In genomic region chr9:16046713-16047112, GRCh38 we compare ENCODE assay signal across 23 cellular contexts.
DNase-seq lines count a peak whose midpoint lies in the region; ATAC-seq, FAIRE-seq and TF ChIP-seq lines count a peak whose summit lies in the region.
"Had no signal": no experiment of that assay in that cellular context is flagged by ENCODE, and none has a peak within 500 bp of the region (broad histone marks: within the 10 kb centered on the region; RNA-seq: fewer than 3 reads in every experiment).

No MANE protein-coding gene starts in this region.

- in situ Hi-C loops in GM12878 (cut with MboI), result no loop called here
- in situ Hi-C loops in GM13977 (cut with MboI; ENCODE audit: low pct_unique_long_range_greater_than_20kb, low sequenced_read_pairs, unreplicated experiment), result no loop called here

- H3K4me2 ChIP-seq in GM12878 (ENCODE audit: control insufficient read depth, insufficient read depth), result no peak overlapping the region

- H3K36me3 ChIP-seq in GM12878 (ENCODE audit: control insufficient read depth in 2 of 2, insufficient read depth in 2 of 2, low read length in 1 of 2), result no peaks in the 10 kb centered on the region
- H3K36me3 ChIP-seq: Peyer's patch, SJCRH30 had no signal

- peaks cover 54% of the 10 kb centered on the region for H3K4me1 Mint-ChIP-seq in nephron progenitor cell
- H3K4me1 Mint-ChIP-seq: B cell, CD14-positive monocyte had no signal

- H3K27ac Mint-ChIP-seq in nephron progenitor cell, result peak overlapping the region; percentile 79
- H3K27ac Mint-ChIP-seq: B cell, CD14-positive monocyte had no signal

- peaks cover 6% of the 10 kb centered on the region for H3K9me3 Mint-ChIP-seq in nephron progenitor cell

- TF ChIP-seq EP300 in GM12878 (IDR thresholded peaks at IDR 0.05; ENCODE audit: borderline replicate concordance in 1 of 2, control insufficient read depth in 1 of 2, low read depth in 2 of 2, low read length in 2 of 2), result no peak

- H3K27ac ChIP-seq in GM12878 (ENCODE audit: control insufficient read depth, insufficient read depth), result no peak overlapping the region
- H3K27ac ChIP-seq: HL-60, Peyer's patch, SJCRH30 had no signal

- no peak overlapping the region for H3K4me3 ChIP-seq in GM12878
- H3K4me3 ChIP-seq: Peyer's patch, SJCRH30 had no signal

- no peak overlapping the region for H3K4me3 Mint-ChIP-seq in nephron progenitor cell
- H3K4me3 Mint-ChIP-seq: B cell, CD14-positive monocyte had no signal

- H3K36me3 Mint-ChIP-seq in nephron progenitor cell (ENCODE audit: low read depth), result no peaks in the 10 kb centered on the region
- H3K36me3 Mint-ChIP-seq: CD14-positive monocyte had no signal

- H3K9ac ChIP-seq in GM12878 (ENCODE audit: control insufficient read depth, insufficient read depth, low read length), result no peak overlapping the region

- CTCF ChIA-PET in GM12878 (lab: Yijun Ruan, JAX), result no interaction called here

- no peak overlapping the region for H2AFZ ChIP-seq in GM12878 (ENCODE audit: control insufficient read depth, low read depth, low read length)

- RAD21 ChIA-PET in GM12878 (lab: Charles Lee; ENCODE audit: unreplicated experiment), result no interaction called here

- no peak for FAIRE-seq in GM12878 (lab: Jason Lieb, UNC)
- FAIRE-seq: A204.1, D721Med had no signal

- no peaks in the 10 kb centered on the region; the same call in 1 of the 3 replicates for H3K9me3 ChIP-seq in GM12878 (replicated peaks; ENCODE audit: control insufficient read depth, insufficient read depth, low read length)
- H3K9me3 ChIP-seq: Peyer's patch, SJCRH30 had no signal

- SMC1A ChIA-PET in GM12878 (lab: Charles Lee; ENCODE audit: uncharacterized antibody, unreplicated experiment), result no interaction called here

- no peak for TF ChIP-seq RAD21 in GM12878 (IDR thresholded peaks at IDR 0.05; ENCODE audit: insufficient read depth, low read depth, low read length)

- DNase-seq in GM12878 (ENCODE audit: low read depth, low spot score) (no peak), nephron progenitor cell (no peak), superior temporal gyrus (ENCODE audit: extremely low spot score) (no peak), Right ventricle myocardium inferior (ENCODE audit: missing footprints) (no peak), GM13977 (ENCODE audit: low spot score) (no peak)
- DNase-seq: DMS53, GDM1, KG1, NCI-H1105, NCI-H146, NCI-H2029, NCI-H345, NCI-H524 treated with DMSO at 0.1 percent for 48 hours, NCI-H82, Peyer's patch, SJCRH30 had no signal

- no TSS peak for BruUV-seq in GM12878 (replicated peaks; lab: Mats Ljungman, UMichigan)

- H3K79me2 ChIP-seq in GM12878 (ENCODE audit: control insufficient read depth, insufficient read depth, low read length), result no peaks in the 10 kb centered on the region

- intact Hi-C loops in GM12878 (cut with micrococcal nuclease; ENCODE audit: unreplicated experiment), result no loop called here
- intact Hi-C loops in Right ventricle myocardium inferior (cut with DNase I), result no loop called here

- no peak for TF ChIP-seq POLR2A in GM12878 (IDR thresholded peaks at IDR 0.05; ENCODE audit: low read depth, low read length)

- H4K20me1 ChIP-seq in GM12878 (ENCODE audit: control insufficient read depth, insufficient read depth), result no peaks in the 10 kb centered on the region

- H3K27me3 Mint-ChIP-seq in nephron progenitor cell (ENCODE audit: low read depth, poor library complexity), result no peaks in the 10 kb centered on the region
- H3K27me3 Mint-ChIP-seq: B cell had no signal

- H3K27me3 ChIP-seq in GM12878 (replicated peaks in 1 of 2; ENCODE audit: control insufficient read depth in 2 of 2, insufficient read depth in 2 of 2, low read length in 1 of 2), result no peaks in the 10 kb centered on the region
- H3K27me3 ChIP-seq: Peyer's patch, SJCRH30 had no signal

- ATAC-seq in GM18502 (IDR thresholded peaks at IDR 0.05; ENCODE audit: poor library complexity, unreplicated experiment) (peak; percentile 54), HG02870 (IDR thresholded peaks at IDR 0.05; ENCODE audit: unreplicated experiment) (peak; percentile 44), GM12878 (no peak; the same call in 2 of the 3 replicates), Right ventricle myocardium inferior (no peak)

- POLR2A ChIA-PET in GM12878 (lab: Charles Lee), result no interaction called here

- 0% methylated on average over 5 of the region's 5 CpGs for WGBS in GM12878 (ENCODE audit: insufficient coverage, insufficient replicate concordance, low lambda C conversion rate, missing lambda C conversion rate)

- TF ChIP-seq CTCF in GM12878 (IDR thresholded peaks at IDR 0.05 in 2 of 3, conservative IDR thresholded peaks at IDR 0.05 in 1 of 3; ENCODE audit: control insufficient read depth in 2 of 3, extremely low read depth in 1 of 3, insufficient read depth in 1 of 3, low read depth in 3 of 3, low read length in 3 of 3) (no peak), nephron progenitor cell (IDR thresholded peaks at IDR 0.05) (no peak), GM13977 (IDR thresholded peaks at IDR 0.05; ENCODE audit: extremely low read depth, insufficient read depth, missing control alignments) (no peak)

- H3K4me1 ChIP-seq in GM12878 (ENCODE audit: control insufficient read depth, insufficient read depth, low read length), result no peaks in the 10 kb centered on the region
- H3K4me1 ChIP-seq: Peyer's patch had no signal

TF ChIP-seq in GM12878, 131 proteins besides CTCF, POLR2A, EP300 and RAD21:
- TF ChIP-seq IRF3 (IDR thresholded peaks at IDR 0.05) (no peak), YY1 (IDR thresholded peaks at IDR 0.05; ENCODE audit: low read depth, low read length) (0 out of 2 replicates have a peak, but pooled peaks have one; percentile 23)

Comparison
In these comparisons a context has a peak if more than half of its experiments do, and no peak if none do; other contexts are left out.
1. ATAC-seq: peak in GM18502 (single experiment) and HG02870 (single experiment); none in GM12878 (single experiment) and Right ventricle myocardium inferior (single experiment).